19 cellular contexts compared by ENCODE assay signal in genomic region chr16:66240996-66241395, GRCh38.
"Had no signal": no experiment of that assay in that cellular context is flagged by ENCODE, and none has a peak within 500 bp of the region (broad histone marks: within the 10 kb centered on the region; RNA-seq: fewer than 3 reads in every experiment).

No MANE protein-coding gene starts in this region.

- H3K4me3 Mint-ChIP-seq: central memory CD8-positive, alpha-beta T cell; effector memory CD8-positive, alpha-beta T cell; naive thymus-derived CD8-positive, alpha-beta T cell had no signal

- H3K27me3 ChIP-seq: colonic mucosa, testis had no signal

- H3K9me3 Mint-ChIP-seq: central memory CD8-positive, alpha-beta T cell had no signal

- DNase-seq: activated CD4-positive, alpha-beta T cell treated with anti-CD3 and anti-CD28 coated beads for 4 hours; activated CD4-positive, alpha-beta T cell treated with anti-CD3 and anti-CD28 coated beads, Interleukin-2, amount 50 U/mL, for 48 hours; activated CD8-positive, alpha-beta memory T cell treated with anti-CD3 and anti-CD28 coated beads, Interleukin-2, amount 50 U/mL, for 4 hours; activated gamma-delta T cell; activated naive CD4-positive, alpha-beta T cell treated with anti-CD3 and anti-CD28 coated beads, Interleukin-2, amount 50 U/mL, for 16 hours; activated T-cell treated with anti-CD3 and anti-CD28 coated beads, Interleukin-2, amount 50 U/mL, for 1 hour; amniotic stem cell; colonic mucosa; effector memory CD8-positive, alpha-beta T cell; midbrain; naive thymus-derived CD8-positive, alpha-beta T cell; stimulated activated CD4-positive, alpha-beta T cell treated with anti-CD3 and anti-CD28 coated beads, Interleukin-12 subunit alpha, Interleukin-12 subunit beta, amount 100 ng/mL, for 4 hours; stimulated activated CD4-positive, alpha-beta T cell treated with anti-CD3 and anti-CD28 coated beads, Interleukin-4, amount 100 ng/mL, for 1 hour; stimulated activated naive CD8-positive, alpha-beta T cell treated with anti-CD3 and anti-CD28 coated beads, Interleukin-15, Interleukin-2, amounts not matched to agents 100 U/mL and 50 U/mL, for 24 hours; testis; trophoblast cell had no signal

- H3K4me3 ChIP-seq: colonic mucosa, left ventricle myocardium inferior, skin epidermis, testis had no signal

- H3K27ac ChIP-seq: colonic mucosa, left ventricle myocardium inferior, skin epidermis, testis had no signal

- H3K36me3 ChIP-seq: colonic mucosa, left ventricle myocardium inferior had no signal

- H3K9me3 ChIP-seq: colonic mucosa, testis had no signal

- H3K4me1 ChIP-seq: colonic mucosa, testis had no signal

- H3K4me1 Mint-ChIP-seq: central memory CD8-positive, alpha-beta T cell; naive thymus-derived CD8-positive, alpha-beta T cell had no signal

- H3K27ac Mint-ChIP-seq: effector memory CD8-positive, alpha-beta T cell; naive thymus-derived CD8-positive, alpha-beta T cell had no signal

- ATAC-seq: effector memory CD8-positive, alpha-beta T cell; naive thymus-derived CD8-positive, alpha-beta T cell; stimulated activated naive CD8-positive, alpha-beta T cell treated with anti-CD3 and anti-CD28 coated beads, Interleukin-15, Interleukin-2, amounts not matched to agents 100 U/mL and 50 U/mL, for 24 hours had no signal
